In the genomic region with DNA sequence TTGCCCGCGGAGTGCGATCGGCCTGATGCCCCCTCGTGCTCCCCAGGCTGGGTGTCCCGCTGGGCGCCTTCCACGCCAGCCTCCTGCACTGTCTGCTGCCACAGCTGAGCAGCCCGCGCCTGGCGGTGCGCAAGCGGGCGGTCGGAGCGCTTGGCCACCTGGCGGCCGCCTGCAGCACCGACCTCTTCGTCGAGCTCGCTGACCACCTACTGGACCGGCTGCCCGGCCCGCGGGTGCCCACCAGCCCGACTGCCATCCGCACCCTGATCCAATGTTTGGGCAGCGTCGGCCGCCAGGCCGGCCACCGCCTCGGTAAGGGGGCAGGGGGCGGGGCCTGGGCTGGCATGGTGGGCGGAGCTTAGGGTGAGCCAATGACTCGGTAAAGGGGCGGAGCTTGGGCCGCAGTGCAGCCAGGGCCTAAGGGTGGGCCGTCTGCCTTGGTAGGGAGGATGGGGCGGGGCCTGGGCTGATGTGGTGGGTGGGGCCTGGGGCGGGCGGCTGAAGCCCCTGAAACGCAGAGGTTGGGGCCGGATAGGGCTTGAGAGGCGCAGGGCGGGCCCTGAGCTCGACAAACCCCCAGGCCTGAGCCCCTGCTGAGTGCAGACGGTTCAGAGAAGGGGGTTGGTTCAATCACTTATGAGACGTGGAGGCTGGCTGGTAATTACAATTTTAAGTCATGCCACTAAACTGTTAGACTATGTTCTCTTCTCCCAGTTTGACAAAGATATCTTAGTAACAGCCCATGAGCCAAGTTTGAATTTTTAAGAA, we compare ENCODE assay signal across 8 cellular contexts. TPM values are rescaled to one million over a fixed set of nuclear protein-coding genes. Genes with fewer than 3 reads are reported as not detected.
DNase-seq lines count a peak whose midpoint lies in the region; ATAC-seq, FAIRE-seq and TF ChIP-seq lines count a peak whose summit lies in the region.

No MANE protein-coding gene starts in this region.

- FAIRE-seq in H1 (lab: Jason Lieb, UNC): no peak

- TF ChIP-seq RAD21 in H1 (IDR thresholded peaks at IDR 0.05 in 1 of 2, conservative IDR thresholded peaks at IDR 0.05 in 1 of 2; ENCODE audit: low read depth in 2 of 2, low read length in 2 of 2): peak; percentile 38 to 47; a peak in 3 of 4 replicates

- no peaks in the 10 kb centered on the region for H3K79me1 ChIP-seq in H1 (ENCODE audit: low read depth, low read length)

- no peaks in the 10 kb centered on the region for H3K27me3 ChIP-seq in H1 (replicated peaks in 1 of 4; ENCODE audit: control insufficient read depth in 3 of 4, extremely low read depth in 1 of 4, insufficient read depth in 3 of 4, low read length in 3 of 4)

- 0 out of 2 replicates have a peak overlapping the region, but pooled peaks have one; percentile 57 for H4K8ac ChIP-seq in H1 (ENCODE audit: extremely low read depth, insufficient read depth, low read length)

- no peak for TF ChIP-seq EP300 in H1 (IDR thresholded peaks at IDR 0.05; ENCODE audit: borderline replicate concordance in 1 of 2, low read depth in 2 of 2, low read length in 2 of 2)

- POLR2A ChIA-PET in H1 (lab: Charles Lee; ENCODE audit: partially characterized antibody): interaction anchor here (1.1 to 28.5 kb wide), 5 partner anchors 12 to 53 kb away, joined by 3 to 661 read pairs (median 3); a partner anchor contains a TSS

- H2BK15ac ChIP-seq in H1 (ENCODE audit: low read length): no peak overlapping the region

- no peaks in the 10 kb centered on the region for H3K9me3 ChIP-seq in H1 (ENCODE audit: insufficient read depth in 2 of 2, low read depth in 1 of 2, low read length in 1 of 2)

- CTCF ChIA-PET in H1 (lab: Charles Lee; ENCODE audit: partially characterized antibody): interaction anchor here (0.6 to 5.1 kb wide), 18 partner anchors 10 to 103 kb away, joined by 3 to 54 read pairs (median 6); a partner anchor contains a TSS

- no peak overlapping the region for H3K14ac ChIP-seq in H1 (ENCODE audit: insufficient read length)

- peak overlapping the region; percentile 44; the same call in 1 of the 2 replicates for H2BK5ac ChIP-seq in H1 (ENCODE audit: low read depth, low read length)

- TF ChIP-seq CTCF in H1 (IDR thresholded peaks at IDR 0.05; ENCODE audit: control extremely low read depth in 1 of 3, insufficient read depth in 1 of 3, low read depth in 1 of 3, low read length in 3 of 3): peak in 2 of 3 experiments; percentile 60 to 70; a peak in 3 of 4 replicates

- peak overlapping the region; percentile 38 to 64 (median 60) for H3K4me3 ChIP-seq in H1 (ENCODE audit: extremely low read depth in 1 of 4, insufficient read depth in 2 of 4, low read depth in 3 of 4, low read length in 4 of 4)

- H3K23me2 ChIP-seq in H1 (ENCODE audit: low read depth, low read length): peaks cover 3% of the 10 kb centered on the region; the same call in 1 of the 2 replicates

- TF ChIP-seq POLR2A in H1 (IDR thresholded peaks at IDR 0.05; ENCODE audit: control extremely low read depth in 1 of 2, low read depth in 2 of 2, low read length in 2 of 2): peak in 1 of 2 experiments; percentile 55; a peak in 1 of 3 replicates

- no peak overlapping the region for H2BK120ac ChIP-seq in H1 (replicated peaks; ENCODE audit: low read depth, low read length)

- H3K9ac ChIP-seq in H1 (replicated peaks in 1 of 4; ENCODE audit: extremely low read depth in 1 of 4, low read depth in 3 of 4, low read length in 3 of 4): peak overlapping the region in 2 of 4 experiments; percentile 45 to 56; a peak in 3 of 7 replicates

- no peak overlapping the region for H3K23ac ChIP-seq in H1 (ENCODE audit: insufficient read length)

- no peaks in the 10 kb centered on the region for H4K20me1 ChIP-seq in H1 (replicated peaks in 1 of 2; ENCODE audit: control insufficient read depth in 1 of 2, insufficient read depth in 2 of 2, low read length in 2 of 2)

- H3K4me1 ChIP-seq in H1 (replicated peaks in 1 of 4; ENCODE audit: control insufficient read depth in 3 of 4, insufficient read depth in 4 of 4, low read length in 3 of 4): peaks cover 0 to 8% (median 4%) of the 10 kb centered on the region in 4 experiments; a peak in 4 of 7 replicates

- H2AK5ac ChIP-seq in H1 (ENCODE audit: low read depth, low read length): no peak overlapping the region

- H4K91ac ChIP-seq in H1 (replicated peaks; ENCODE audit: insufficient read length, low read length): no peak overlapping the region

- no peak overlapping the region for H2BK20ac ChIP-seq in H1 (ENCODE audit: low read length)

- H3K79me2 ChIP-seq in H1 (ENCODE audit: control insufficient read depth in 1 of 2, insufficient read depth in 2 of 2, low read length in 2 of 2): no peaks in the 10 kb centered on the region

- no peak overlapping the region for H3K27ac ChIP-seq in H1 (ENCODE audit: low read depth, low read length)

- 2% methylated on average over 39 of the region's 50 CpGs; no CpG with 5 or more reads in 1 of the 2 experiments for WGBS in H1 (ENCODE audit: extremely low coverage in 1 of 2, insufficient coverage in 1 of 2, insufficient read length in 1 of 2, insufficient replicate concordance in 2 of 2, low coverage in 1 of 2, low lambda C conversion rate in 2 of 2, missing lambda C conversion rate in 1 of 2), 2 experiments

- peak overlapping the region; percentile 27; the same call in 1 of the 2 replicates for H2BK12ac ChIP-seq in H1 (ENCODE audit: low read depth, low read length)

- H4K5ac ChIP-seq in H1 (ENCODE audit: insufficient read length, low read depth, low read length): no peak overlapping the region

- peak; percentile 99 for ATAC-seq in GM18907 (IDR thresholded peaks at IDR 0.05; ENCODE audit: unreplicated experiment)
- ATAC-seq in HG03175 (IDR thresholded peaks at IDR 0.05; ENCODE audit: unreplicated experiment): peak; percentile 98

- peak overlapping the region; percentile 77; the same call in 1 of the 2 replicates for H2AFZ ChIP-seq in H1 (ENCODE audit: low read length)

- no peak overlapping the region for H3K56ac ChIP-seq in H1 (replicated peaks; ENCODE audit: insufficient read length, low read depth, low read length)

- peak overlapping the region; percentile 66 for H3K18ac ChIP-seq in H1 (ENCODE audit: extremely low read depth, low read length)

- DNase-seq in AG08396 (ENCODE audit: low spot score): peak; percentile 99
- peak; percentile 86 for DNase-seq in NCI-H774 (lab: John Stamatoyannopoulos, UW)
- peak; percentile 81 to 96 (median 89) for DNase-seq in activated CD8-positive, alpha-beta memory T cell treated with anti-CD3 and anti-CD28 coated beads for 48 hours (ENCODE audit: low read depth in 2 of 3, low spot score in 2 of 3)
- DNase-seq in H1 (ENCODE audit: low read depth in 1 of 2, low spot score in 2 of 2): peak; percentile 90 to 99
- peak; percentile 96 for DNase-seq in mesenteric fat pad (ENCODE audit: low spot score)
- peak; percentile 87 for DNase-seq in stimulated activated CD8-positive, alpha-beta memory T cell treated with anti-CD3 and anti-CD28 coated beads, Interleukin-12 subunit alpha, Interleukin-12 subunit beta, amount 100 ng/mL, for 4 hours (ENCODE audit: low read depth)

- peak overlapping the region; percentile 54 to 77 for H3K4me2 ChIP-seq in H1 (ENCODE audit: insufficient read depth in 1 of 2, low read depth in 2 of 2, low read length in 2 of 2)

- H3K36me3 ChIP-seq in H1 (ENCODE audit: control insufficient read depth in 2 of 4, insufficient read depth in 4 of 4, low read length in 3 of 4): peaks cover 0 to 6% (median 2%) of the 10 kb centered on the region in 4 experiments; a peak in 5 of 8 replicates

- H3K4ac ChIP-seq in H1 (replicated peaks; ENCODE audit: insufficient read length, low read depth, low read length): no peak overlapping the region

TF ChIP-seq in H1, 55 proteins besides CTCF, POLR2A, EP300 and RAD21 (continues in another document):
- TF ChIP-seq RFX5 (IDR thresholded peaks at IDR 0.05; ENCODE audit: borderline replicate concordance, low read depth, low read length) (no peak), POU5F1 (IDR thresholded peaks at IDR 0.05; ENCODE audit: low read depth, low read length) (no peak), TBP (IDR thresholded peaks at IDR 0.05; ENCODE audit: low read depth, low read length) (no peak), TAF1 (IDR thresholded peaks at IDR 0.05; ENCODE audit: low read depth, low read length) (peak; percentile 70), PHF8 (conservative IDR thresholded peaks at IDR 0.05; ENCODE audit: low read depth, low read length) (peak; percentile 63; the same call in 1 of the 2 replicates), SP1 (IDR thresholded peaks at IDR 0.05; ENCODE audit: low read depth, low read length) (no peak)

RNA-seq across cellular contexts. Expression of a gene that starts 13.7 kb away (rescaled TPM):
- total RNA-seq in H1 (2021; fragmentation: NEBNext Ultra II Directional; extraction: Animal tissue kit (Norgen Biotek cat#: 25700)): 8.7 and 11.2 TPM in 2 replicates
- 8.7 and 12.0 TPM in 2 replicates for polyA plus RNA-seq in H1 (2011; rRNA removed)
- 9.2 TPM for polyA plus RNA-seq in H1 (2011; cell fraction: cytosol; rRNA removed)
- 20.3 TPM for polyA plus RNA-seq in H1 (2011; cell fraction: nucleus; rRNA removed)
- 5.3 to 10.4 TPM (median 9.1 TPM) in 4 replicates for polyA plus RNA-seq in H1 (2012, experiment 1 of 2)
- polyA plus RNA-seq in H1 (2012, experiment 2 of 2): 7.4 TPM
- polyA plus RNA-seq in H1 (2013, experiment 1 of 2): 4.0 TPM
- 3.4 TPM for polyA plus RNA-seq in H1 (2013, experiment 2 of 2)
- polyA minus RNA-seq in H1 (2011; rRNA and poly(A)+ RNA removed): 11.0 and 15.6 TPM in 2 replicates
- 7.3 TPM for polyA minus RNA-seq in H1 (2011; cell fraction: cytosol; rRNA and poly(A)+ RNA removed)
- polyA minus RNA-seq in H1 (2011; cell fraction: nucleus; rRNA and poly(A)+ RNA removed): 17.4 TPM
- 1.7 TPM for total RNA-seq in mesenteric fat pad

RNA-seq across cellular contexts. Expression of a gene that starts 31.2 kb away (rescaled TPM):
- total RNA-seq in H1 (2021; fragmentation: NEBNext Ultra II Directional; extraction: Animal tissue kit (Norgen Biotek cat#: 25700)): 1,954 and 2,043 TPM in 2 replicates
- polyA plus RNA-seq in H1 (2011; rRNA removed): 995 and 1,443 TPM in 2 replicates
- 2,045 TPM for polyA plus RNA-seq in H1 (2011; cell fraction: cytosol; rRNA removed)
- polyA plus RNA-seq in H1 (2011; cell fraction: nucleus; rRNA removed): 1,718 TPM
- polyA plus RNA-seq in H1 (2012, experiment 1 of 2): 3,098 to 3,462 TPM (median 3,192 TPM) in 4 replicates
- polyA plus RNA-seq in H1 (2012, experiment 2 of 2): 2,207 TPM
- 1,804 TPM for polyA plus RNA-seq in H1 (2013, experiment 1 of 2)
- 1,790 TPM for polyA plus RNA-seq in H1 (2013, experiment 2 of 2)
- 1,055 and 1,349 TPM in 2 replicates for polyA minus RNA-seq in H1 (2011; rRNA and poly(A)+ RNA removed)
- polyA minus RNA-seq in H1 (2011; cell fraction: cytosol; rRNA and poly(A)+ RNA removed): 973 TPM
- polyA minus RNA-seq in H1 (2011; cell fraction: nucleus; rRNA and poly(A)+ RNA removed): 656 TPM
- 1,520 TPM for total RNA-seq in mesenteric fat pad

RNA-seq across cellular contexts. Expression of a gene that starts 51.1 kb away (rescaled TPM):
- total RNA-seq in H1 (2021; fragmentation: NEBNext Ultra II Directional; extraction: Animal tissue kit (Norgen Biotek cat#: 25700)): not detected in 2 replicates
- polyA plus RNA-seq in H1 (2011; rRNA removed): 0.11 and 0.18 TPM in 2 replicates
- 0.26 TPM for polyA plus RNA-seq in H1 (2011; cell fraction: cytosol; rRNA removed)
- 0.57 TPM for polyA plus RNA-seq in H1 (2011; cell fraction: nucleus; rRNA removed)
- 0.28 TPM in 1 of 4 replicates, not detected in the others for polyA plus RNA-seq in H1 (2012, experiment 1 of 2)
- polyA plus RNA-seq in H1 (2012, experiment 2 of 2): not detected
- polyA plus RNA-seq in H1 (2013, experiment 1 of 2): 0.12 TPM
- 0.22 TPM for polyA plus RNA-seq in H1 (2013, experiment 2 of 2)
- polyA minus RNA-seq in H1 (2011; rRNA and poly(A)+ RNA removed): not detected in 2 replicates
- polyA minus RNA-seq in H1 (2011; cell fraction: cytosol; rRNA and poly(A)+ RNA removed): not detected
- not detected for polyA minus RNA-seq in H1 (2011; cell fraction: nucleus; rRNA and poly(A)+ RNA removed)
- not detected for total RNA-seq in mesenteric fat pad
